Comparison of ENCODE assay signal across 4 cellular contexts in genomic region chr10:89247623-89248022, GRCh38. TPM values are rescaled to one million over a fixed set of nuclear protein-coding genes. Genes with fewer than 3 reads are reported as not detected.
"Had no signal": no experiment of that assay in that cellular context is flagged by ENCODE, and none has a peak within 500 bp of the region (broad histone marks: within the 10 kb centered on the region; RNA-seq: fewer than 3 reads in every experiment).

No MANE protein-coding gene starts in this region.

RNA-seq across cellular contexts. Expression of gene CH25H, which starts 40.5 kb away (rescaled TPM):
- total RNA-seq: HepG2, HT-29, HT1080, K562 had no signal
